ENCODE assay signal across 23 cellular contexts in the genomic region with DNA sequence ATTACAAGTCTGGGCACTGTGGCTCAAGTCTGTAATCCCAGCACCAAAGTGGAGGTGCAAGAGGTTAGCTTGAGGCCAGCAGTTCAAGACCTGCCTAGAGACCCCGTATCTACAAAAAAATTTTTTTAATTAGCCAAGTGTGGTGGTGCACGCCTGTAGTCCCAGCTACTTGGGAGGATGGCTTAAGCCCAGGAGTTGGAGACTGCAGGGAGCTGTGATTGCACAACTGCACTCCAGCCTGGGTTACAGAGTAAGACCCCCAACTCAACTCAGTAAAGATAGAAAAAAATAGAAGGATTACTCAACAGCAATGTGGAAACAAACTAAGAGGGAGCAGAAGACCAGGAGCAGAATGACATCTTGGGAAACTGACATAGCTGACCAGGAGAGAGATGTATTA. TPM values are rescaled to one million over a fixed set of nuclear protein-coding genes. Genes with fewer than 3 reads are reported as not detected.
DNase-seq lines count a peak whose midpoint lies in the region; ATAC-seq, FAIRE-seq and TF ChIP-seq lines count a peak whose summit lies in the region.
"Had no signal": no experiment of that assay in that cellular context is flagged by ENCODE, and none has a peak within 500 bp of the region (broad histone marks: within the 10 kb centered on the region; RNA-seq: fewer than 3 reads in every experiment).

No MANE protein-coding gene starts in this region.

- H3K4me1 ChIP-seq in HepG2 (ENCODE audit: insufficient read depth, low read length) (peaks cover 11% of the 10 kb centered on the region; the same call in 1 of the 2 replicates), right lobe of liver (peaks cover 0 to 11% (median 0%) of the 10 kb centered on the region in 4 donors)

- TF ChIP-seq EP300 in HepG2 (IDR thresholded peaks at IDR 0.05; ENCODE audit: low read depth in 2 of 2, low read length in 2 of 2) (no peak), HepG2 (CRISPR knock-in tag; IDR thresholded peaks at IDR 0.05; ENCODE audit: borderline replicate concordance) (no peak)

- H3K36me3 Mint-ChIP-seq in effector memory CD8-positive, alpha-beta T cell (ENCODE audit: insufficient read depth), result peaks cover 48% of the 10 kb centered on the region
- H3K36me3 Mint-ChIP-seq in type B pancreatic cell, result peaks cover 15% of the 10 kb centered on the region

- no peak overlapping the region for H3K9ac ChIP-seq in HepG2 (ENCODE audit: insufficient read depth, low read depth, low read length)

- TF ChIP-seq RAD21 in HepG2 (CRISPR knock-in tag; IDR thresholded peaks at IDR 0.05), result no peak

- 95% methylated on average over 2 of the region's 2 CpGs for WGBS in HepG2 (ENCODE audit: low lambda C conversion rate)
- 100% methylated on average over 2 of the region's 2 CpGs for WGBS in right lobe of liver (ENCODE audit: insufficient coverage, low coverage, low lambda C conversion rate, missing lambda C conversion rate)

- no peak for TF ChIP-seq POLR2A in HepG2 (IDR thresholded peaks at IDR 0.05; ENCODE audit: insufficient read depth in 1 of 2, low read depth in 2 of 2, low read length in 2 of 2)
- TF ChIP-seq POLR2A in right lobe of liver (IDR thresholded peaks at IDR 0.05), result no peak

- H2AFZ ChIP-seq in HepG2 (ENCODE audit: low read length), result no peak overlapping the region

- peaks cover 25% of the 10 kb centered on the region for H4K20me1 ChIP-seq in HepG2 (ENCODE audit: insufficient read depth, low read length)

- peak overlapping the region in 1 of 2 donors; percentile 22 for H3K4me3 Mint-ChIP-seq in effector memory CD8-positive, alpha-beta T cell
- no peak overlapping the region for H3K4me3 Mint-ChIP-seq in type B pancreatic cell
- H3K4me3 Mint-ChIP-seq: activated B cell treated with CpG ODN at 0.5 μM for 24 hours; activated CD4-positive, alpha-beta memory T cell treated with anti-CD3 and anti-CD28 coated beads for 36 hours had no signal

- FAIRE-seq in HepG2 (lab: Jason Lieb, UNC), result no peak

- in situ Hi-C loops in HepG2 (cut with HindIII; ENCODE audit: extremely low pct_ligation_motif_present, low pct_unique_long_range_greater_than_20kb), result no loop called here

- POLR2A ChIA-PET in HepG2 (lab: Yijun Ruan, JAX), result interaction anchor here (2.8 kb wide), 1 partner anchor 14 kb away, joined by 11 read pairs; no protein-coding TSS in a partner anchor

- H3K9me3 Mint-ChIP-seq in effector memory CD8-positive, alpha-beta T cell, result no peaks in the 10 kb centered on the region
- no peaks in the 10 kb centered on the region for H3K9me3 Mint-ChIP-seq in type B pancreatic cell
- H3K9me3 Mint-ChIP-seq: activated B cell treated with CpG ODN at 0.5 μM for 24 hours; activated CD4-positive, alpha-beta memory T cell treated with anti-CD3 and anti-CD28 coated beads for 36 hours had no signal

- peaks cover 19 to 43% of the 10 kb centered on the region in 2 donors for H3K4me1 Mint-ChIP-seq in effector memory CD8-positive, alpha-beta T cell (ENCODE audit: low read depth in 2 of 2)
- peaks cover 7% of the 10 kb centered on the region for H3K4me1 Mint-ChIP-seq in type B pancreatic cell (ENCODE audit: unreplicated experiment)

- no peak for ATAC-seq in HepG2
- ATAC-seq in right lobe of liver, result no peak
- ATAC-seq in effector memory CD8-positive, alpha-beta T cell (replicated peaks), result no peak
- ATAC-seq in GM19463 (IDR thresholded peaks at IDR 0.05; ENCODE audit: unreplicated experiment), result no peak
- no peak for ATAC-seq in HG02981 (IDR thresholded peaks at IDR 0.05; ENCODE audit: unreplicated experiment)
- ATAC-seq: sciatic nerve had no signal

- DNase-seq in HepG2 (ENCODE audit: low spot score), result no peak
- DNase-seq in right lobe of liver, result no peak
- DNase-seq in MV-4-11 (lab: John Stamatoyannopoulos, UW), result peak; percentile 8
- no peak for DNase-seq in effector memory CD8-positive, alpha-beta T cell
- DNase-seq in type B pancreatic cell (ENCODE audit: extremely low spot score, unreplicated experiment), result no peak
- DNase-seq: activated B cell treated with CpG ODN at 0.5 μM for 24 hours; activated CD4-positive, alpha-beta memory T cell treated with anti-CD3 and anti-CD28 coated beads for 36 hours; activated T-cell treated with anti-CD3 and anti-CD28 coated beads, Interleukin-2, amount 50 U/mL, for 48 hours; C1 segment of cervical spinal cord; caudate nucleus; cortex of kidney; foreskin melanocyte; NCI-H2029; NCI-H2227 treated with DMSO at 0.1 percent for 48 hours; NCI-H69; SHP77; stimulated activated CD4-positive, alpha-beta T cell treated with anti-CD3 and anti-CD28 coated beads, Interleukin-12 subunit alpha, Interleukin-12 subunit beta, amount 100 ng/mL, for 4 hours; stimulated activated CD4-positive, alpha-beta T cell treated with anti-CD3 and anti-CD28 coated beads, Interleukin-4, amount 100 ng/mL, for 1 hour; T1000 had no signal

- intact Hi-C loops in HepG2 (cut with micrococcal nuclease; ENCODE audit: unreplicated experiment), result no loop called here
- intact Hi-C loops in right lobe of liver (cut with DNase I), result no loop called here

- H3K27me3 Mint-ChIP-seq in effector memory CD8-positive, alpha-beta T cell, result no peaks in the 10 kb centered on the region
- H3K27me3 Mint-ChIP-seq in type B pancreatic cell, result no peaks in the 10 kb centered on the region
- H3K27me3 Mint-ChIP-seq: activated B cell treated with CpG ODN at 0.5 μM for 24 hours; activated CD4-positive, alpha-beta memory T cell treated with anti-CD3 and anti-CD28 coated beads for 36 hours had no signal

- H3K4me3 ChIP-seq in HepG2 (replicated peaks in 1 of 3; ENCODE audit: insufficient read depth in 1 of 3, low read depth in 2 of 3, low read length in 3 of 3) (no peak overlapping the region), right lobe of liver (no peak overlapping the region)
- H3K4me3 ChIP-seq: esophagus muscularis mucosa had no signal

- CTCF ChIA-PET in HepG2 (lab: Yijun Ruan, JAX; ENCODE audit: low intra/inter-chr PET ratio, low total read pairs), result no interaction called here

- TF ChIP-seq CTCF in HepG2 (CRISPR knock-in tag; IDR thresholded peaks at IDR 0.05), result no peak
- no peak for TF ChIP-seq CTCF in right lobe of liver (IDR thresholded peaks at IDR 0.05)
- no peak for TF ChIP-seq CTCF in type B pancreatic cell (conservative IDR thresholded peaks at IDR 0.05)

- H3K27ac Mint-ChIP-seq in effector memory CD8-positive, alpha-beta T cell, result peak overlapping the region; percentile 7 to 76
- H3K27ac Mint-ChIP-seq in type B pancreatic cell, result peak overlapping the region; percentile 25
- H3K27ac Mint-ChIP-seq: activated B cell treated with CpG ODN at 0.5 μM for 24 hours; activated CD4-positive, alpha-beta memory T cell treated with anti-CD3 and anti-CD28 coated beads for 36 hours had no signal

- H3K9me3 ChIP-seq in HepG2 (ENCODE audit: low read length) (no peaks in the 10 kb centered on the region), right lobe of liver (no peaks in the 10 kb centered on the region)
- H3K9me3 ChIP-seq: esophagus muscularis mucosa had no signal

- peaks cover 7 to 23% of the 10 kb centered on the region in 2 experiments for H3K36me3 ChIP-seq in HepG2 (replicated peaks in 1 of 2; ENCODE audit: control insufficient read depth in 1 of 2, insufficient read depth in 2 of 2, low read length in 2 of 2)
- H3K36me3 ChIP-seq in right lobe of liver, result peaks cover 0 to 9% (median 0%) of the 10 kb centered on the region in 4 donors

- no peak overlapping the region for H3K4me2 ChIP-seq in HepG2 (ENCODE audit: low read depth, low read length)

- H3K27me3 ChIP-seq in HepG2 (ENCODE audit: control insufficient read depth in 1 of 2, insufficient read depth in 2 of 2, low read length in 2 of 2) (no peaks in the 10 kb centered on the region), right lobe of liver (no peaks in the 10 kb centered on the region)
- H3K27me3 ChIP-seq: esophagus muscularis mucosa had no signal

- BruUV-seq in HepG2 (replicated peaks; lab: Mats Ljungman, UMichigan), result no TSS peak

- no peak overlapping the region for H3K27ac ChIP-seq in HepG2 (ENCODE audit: extremely low read length, insufficient read depth, low read length)
- no peak overlapping the region for H3K27ac ChIP-seq in right lobe of liver
- H3K27ac ChIP-seq: esophagus muscularis mucosa had no signal

- peaks cover 65% of the 10 kb centered on the region for H3K79me2 ChIP-seq in HepG2 (ENCODE audit: insufficient read depth, low read length)

RNA-seq across cellular contexts. Expression of a gene that starts 13.3 kb away (rescaled TPM):
- total RNA-seq in HepG2 (2016; rRNA removed; fragmentation: Illumina TruSeq; extraction: Trizol) (40.2 and 69.6 TPM in 2 replicates), right lobe of liver (10 to 100 TPM; 11.5 to 15.7 (median 13.2) TPM), type B pancreatic cell (ENCODE audit: low replicate concordance) (42.3 and 43.1 TPM in 2 replicates)
- 5.9 and 8.0 TPM in 2 replicates for total RNA-seq in HepG2 (2016; cell fraction: cytosol; rRNA removed; fragmentation: Illumina TruSeq; extraction: Trizol; ENCODE audit: low read depth)
- total RNA-seq in HepG2 (2016; cell fraction: insoluble cytoplasmic fraction; rRNA removed; fragmentation: Illumina TruSeq; extraction: Trizol), result 38.7 and 67.2 TPM in 2 replicates
- total RNA-seq in HepG2 (2016; cell fraction: membrane; rRNA removed; fragmentation: Illumina TruSeq; extraction: Trizol), result 14.1 and 16.7 TPM in 2 replicates
- total RNA-seq in HepG2 (2016; cell fraction: nucleus; rRNA removed; fragmentation: Illumina TruSeq; extraction: Trizol), result 29.6 and 33.9 TPM in 2 replicates
- polyA plus RNA-seq in HepG2 (2011; rRNA removed), result 8.7 and 10.9 TPM in 2 replicates
- polyA plus RNA-seq in HepG2 (2011; cell fraction: cytosol; rRNA removed), result 4.5 and 6.6 TPM in 2 replicates
- polyA plus RNA-seq in HepG2 (2011; cell fraction: nucleus; rRNA removed), result 7.7 and 8.7 TPM in 2 replicates
- polyA plus RNA-seq in HepG2 (2012), result 12.0 and 12.8 TPM in 2 replicates
- polyA plus RNA-seq in HepG2 (2016; cell fraction: cytosol; fragmentation: Illumina TruSeq; extraction: Trizol; ENCODE audit: low read depth), result 0.65 and 0.78 TPM in 2 replicates
- polyA plus RNA-seq in HepG2 (2016; cell fraction: insoluble cytoplasmic fraction; fragmentation: Illumina TruSeq; extraction: Trizol; ENCODE audit: low read depth), result 22.2 and 22.3 TPM in 2 replicates
- polyA plus RNA-seq in HepG2 (2016; cell fraction: membrane; fragmentation: Illumina TruSeq; extraction: Trizol; ENCODE audit: low read depth), result 2.0 and 2.5 TPM in 2 replicates
- polyA plus RNA-seq in HepG2 (2016; cell fraction: nucleus; fragmentation: Illumina TruSeq; extraction: Trizol; ENCODE audit: insufficient read depth, low read depth), result 20.8 and 22.6 TPM in 2 replicates
- 14.7 and 18.6 TPM in 2 replicates for polyA minus RNA-seq in HepG2 (2011; rRNA and poly(A)+ RNA removed; ENCODE audit: low replicate concordance)
- polyA minus RNA-seq in HepG2 (2011; cell fraction: cytosol; rRNA and poly(A)+ RNA removed), result 20.0 and 21.5 TPM in 2 replicates
- 22.9 and 23.6 TPM in 2 replicates for polyA minus RNA-seq in HepG2 (2011; cell fraction: nucleus; rRNA and poly(A)+ RNA removed)

RNA-seq across cellular contexts. Expression of a gene that starts 32.6 kb away (rescaled TPM):
- total RNA-seq in HepG2 (2016; rRNA removed; fragmentation: Illumina TruSeq; extraction: Trizol) (22.5 and 26.5 TPM in 2 replicates), right lobe of liver (10 to 100 TPM; 13.1 to 17.6 (median 13.7) TPM), type B pancreatic cell (ENCODE audit: low replicate concordance) (45.9 and 52.6 TPM in 2 replicates)
- 13.8 and 16.3 TPM in 2 replicates for total RNA-seq in HepG2 (2016; cell fraction: cytosol; rRNA removed; fragmentation: Illumina TruSeq; extraction: Trizol; ENCODE audit: low read depth)
- 16.0 and 25.9 TPM in 2 replicates for total RNA-seq in HepG2 (2016; cell fraction: insoluble cytoplasmic fraction; rRNA removed; fragmentation: Illumina TruSeq; extraction: Trizol)
- total RNA-seq in HepG2 (2016; cell fraction: membrane; rRNA removed; fragmentation: Illumina TruSeq; extraction: Trizol), result 31.1 and 32.8 TPM in 2 replicates
- total RNA-seq in HepG2 (2016; cell fraction: nucleus; rRNA removed; fragmentation: Illumina TruSeq; extraction: Trizol), result 17.0 and 22.2 TPM in 2 replicates
- 12.4 and 14.0 TPM in 2 replicates for polyA plus RNA-seq in HepG2 (2011; rRNA removed)
- polyA plus RNA-seq in HepG2 (2011; cell fraction: cytosol; rRNA removed), result 10.2 and 11.2 TPM in 2 replicates
- 22.9 and 26.6 TPM in 2 replicates for polyA plus RNA-seq in HepG2 (2011; cell fraction: nucleus; rRNA removed)
- 13.4 and 18.1 TPM in 2 replicates for polyA plus RNA-seq in HepG2 (2012)
- polyA plus RNA-seq in HepG2 (2016; cell fraction: cytosol; fragmentation: Illumina TruSeq; extraction: Trizol; ENCODE audit: low read depth), result 16.7 and 20.1 TPM in 2 replicates
- polyA plus RNA-seq in HepG2 (2016; cell fraction: insoluble cytoplasmic fraction; fragmentation: Illumina TruSeq; extraction: Trizol; ENCODE audit: low read depth), result 22.9 and 33.7 TPM in 2 replicates
- polyA plus RNA-seq in HepG2 (2016; cell fraction: membrane; fragmentation: Illumina TruSeq; extraction: Trizol; ENCODE audit: low read depth), result 35.7 and 39.3 TPM in 2 replicates
- 49.9 and 50.4 TPM in 2 replicates for polyA plus RNA-seq in HepG2 (2016; cell fraction: nucleus; fragmentation: Illumina TruSeq; extraction: Trizol; ENCODE audit: insufficient read depth, low read depth)
- 6.8 and 27.9 TPM in 2 replicates for polyA minus RNA-seq in HepG2 (2011; rRNA and poly(A)+ RNA removed; ENCODE audit: low replicate concordance)
- 7.7 and 7.9 TPM in 2 replicates for polyA minus RNA-seq in HepG2 (2011; cell fraction: cytosol; rRNA and poly(A)+ RNA removed)
- polyA minus RNA-seq in HepG2 (2011; cell fraction: nucleus; rRNA and poly(A)+ RNA removed), result 14.9 and 17.4 TPM in 2 replicates
